In the genomic region with DNA sequence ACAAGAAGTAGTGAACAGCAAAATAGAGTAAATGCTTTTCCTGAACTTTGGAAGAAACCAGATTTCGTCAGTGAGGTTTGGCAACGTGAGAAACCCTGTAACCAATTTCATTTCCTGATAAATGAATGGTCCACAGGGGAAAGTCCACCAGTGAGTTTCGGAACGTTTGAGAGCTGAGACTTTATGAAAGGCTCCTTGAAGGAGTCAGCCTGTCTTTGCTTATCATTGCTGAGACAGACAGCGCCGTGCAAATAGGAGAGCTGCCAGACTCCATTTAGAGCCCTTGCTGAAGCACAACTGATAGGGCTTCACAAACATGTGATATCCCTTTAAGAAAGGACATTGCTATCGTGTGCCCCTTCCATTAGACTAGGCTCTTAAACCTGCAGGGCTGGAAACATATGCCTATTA, we compare ENCODE assay signal across 2 cellular contexts.
TF ChIP-seq lines count a peak whose summit lies in the region.

No MANE protein-coding gene starts in this region.

TF ChIP-seq in SK-N-SH, 30 proteins besides CTCF, POLR2A, EP300 and RAD21 (continued from another document):
- TF ChIP-seq, protein P1, sequence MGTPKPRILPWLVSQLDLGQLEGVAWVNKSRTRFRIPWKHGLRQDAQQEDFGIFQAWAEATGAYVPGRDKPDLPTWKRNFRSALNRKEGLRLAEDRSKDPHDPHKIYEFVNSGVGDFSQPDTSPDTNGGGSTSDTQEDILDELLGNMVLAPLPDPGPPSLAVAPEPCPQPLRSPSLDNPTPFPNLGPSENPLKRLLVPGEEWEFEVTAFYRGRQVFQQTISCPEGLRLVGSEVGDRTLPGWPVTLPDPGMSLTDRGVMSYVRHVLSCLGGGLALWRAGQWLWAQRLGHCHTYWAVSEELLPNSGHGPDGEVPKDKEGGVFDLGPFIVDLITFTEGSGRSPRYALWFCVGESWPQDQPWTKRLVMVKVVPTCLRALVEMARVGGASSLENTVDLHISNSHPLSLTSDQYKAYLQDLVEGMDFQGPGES (IDR thresholded peaks at IDR 0.05; ENCODE audit: low read depth, low read length), result no peak
- TF ChIP-seq RFX5 (IDR thresholded peaks at IDR 0.05; ENCODE audit: low read length), result no peak
- no peak for TF ChIP-seq ELF1 (IDR thresholded peaks at IDR 0.05)
- no peak for TF ChIP-seq GATA2 (CRISPR knock-in tag; IDR thresholded peaks at IDR 0.05)
- TF ChIP-seq FOSL2 (IDR thresholded peaks at IDR 0.05; ENCODE audit: borderline replicate concordance, low read depth), result no peak

TF ChIP-seq in SK-N-SH treated with all-trans-retinoic acid at 6 μM for 48 hours, 23 proteins besides CTCF, POLR2A, EP300 and RAD21 (continued from another document):
- TF ChIP-seq PPARA (CRISPR knock-in tag; IDR thresholded peaks at IDR 0.05; ENCODE audit: borderline replicate concordance) (no peak), ZNF565 (CRISPR knock-in tag; conservative IDR thresholded peaks at IDR 0.05; ENCODE audit: low read depth) (no peak)
